In genomic region chr15:22941179-22941578, GRCh38 we compare ENCODE assay signal across 22 cellular contexts. TPM values are rescaled to one million over a fixed set of nuclear protein-coding genes. Genes with fewer than 3 reads are reported as not detected.
A peak's percentile ranks its signal among the peaks of the same experiment; 100 is the strongest.
DNase-seq lines count a peak whose midpoint lies in the region; ATAC-seq, FAIRE-seq and TF ChIP-seq lines count a peak whose summit lies in the region.
"Had no signal": no experiment of that assay in that cellular context is flagged by ENCODE, and none has a peak within 500 bp of the region (broad histone marks: within the 10 kb centered on the region; RNA-seq: fewer than 3 reads in every experiment).

No MANE protein-coding gene starts in this region.

- no peaks in the 10 kb centered on the region for H3K36me3 Mint-ChIP-seq in natural killer cell treated with Interleukin-12 subunit alpha and Interleukin-12 subunit beta and Interleukin-15 and Interleukin-18, amount 100 ng/mL, for 72 hours
- H3K36me3 Mint-ChIP-seq in natural killer cell = no peaks in the 10 kb centered on the region
- H3K36me3 Mint-ChIP-seq: CD8-positive, alpha-beta T cell had no signal

- WGBS in pancreas, 2 donors = 35 to 42% methylated on average over 4 of the region's 4 CpGs
- 86 to 96% methylated on average over 4 of the region's 4 CpGs for WGBS in sigmoid colon, 2 donors

- TF ChIP-seq EP300 in sigmoid colon (IDR thresholded peaks at IDR 0.05) = no peak

- no peak for FAIRE-seq in pancreas (lab: Jason Lieb, UNC)
- FAIRE-seq: A549, D721Med, G401.6, GM12891, GM19239 had no signal

- H3K4me3 ChIP-seq in pancreas = no peak overlapping the region
- no peak overlapping the region for H3K4me3 ChIP-seq in sigmoid colon
- no peak overlapping the region for H3K4me3 ChIP-seq in left lung
- H3K4me3 ChIP-seq: A549; BLaER1 treated with 17β-estradiol and CSF1 and Interleukin-3, amounts not matched to agents 10 nM and 100 nM had no signal

- TF ChIP-seq CTCF in natural killer cell (IDR thresholded peaks at IDR 0.05) = no peak
- no peak for TF ChIP-seq CTCF in pancreas (IDR thresholded peaks at IDR 0.05)
- no peak for TF ChIP-seq CTCF in sigmoid colon (IDR thresholded peaks at IDR 0.05)
- TF ChIP-seq CTCF in left lung (IDR thresholded peaks at IDR 0.05) = no peak

- no peaks in the 10 kb centered on the region for H3K9me3 ChIP-seq in pancreas
- H3K9me3 ChIP-seq in sigmoid colon = no peaks in the 10 kb centered on the region
- no peaks in the 10 kb centered on the region for H3K9me3 ChIP-seq in left lung
- H3K9me3 ChIP-seq: A549; BLaER1 treated with 17β-estradiol and CSF1 and Interleukin-3, amounts not matched to agents 10 nM and 100 nM; Caco-2 had no signal

- H3K27me3 ChIP-seq in pancreas = no peaks in the 10 kb centered on the region
- no peaks in the 10 kb centered on the region for H3K27me3 ChIP-seq in sigmoid colon
- H3K27me3 ChIP-seq in left lung = no peaks in the 10 kb centered on the region
- H3K27me3 ChIP-seq: BLaER1 treated with 17β-estradiol and CSF1 and Interleukin-3, amounts not matched to agents 10 nM and 100 nM had no signal

- no peaks in the 10 kb centered on the region for H3K4me1 Mint-ChIP-seq in natural killer cell treated with Interleukin-12 subunit alpha and Interleukin-12 subunit beta and Interleukin-15 and Interleukin-18, amount 100 ng/mL, for 72 hours (ENCODE audit: low read depth in 2 of 2)
- H3K4me1 Mint-ChIP-seq in natural killer cell = no peaks in the 10 kb centered on the region

- H3K36me3 ChIP-seq in pancreas (peaks cover 0 to 26% (median 0%) of the 10 kb centered on the region in 3 donors), sigmoid colon (peaks cover 18 to 62% (median 32%) of the 10 kb centered on the region in 4 donors), left lung (peaks cover 0 to 87% of the 10 kb centered on the region in 2 donors)

- ATAC-seq in natural killer cell treated with Interleukin-12 subunit alpha and Interleukin-12 subunit beta and Interleukin-15 and Interleukin-18, amount 100 ng/mL, for 72 hours = no peak
- ATAC-seq in natural killer cell = no peak
- peak; percentile 42 to 62 (median 58) for ATAC-seq in pancreas
- ATAC-seq in left lung = no peak
- ATAC-seq: A549; CD8-positive, alpha-beta T cell had no signal

- no peak for TF ChIP-seq POLR2A in sigmoid colon (IDR thresholded peaks at IDR 0.05)

- H3K4me3 Mint-ChIP-seq in natural killer cell treated with Interleukin-12 subunit alpha and Interleukin-12 subunit beta and Interleukin-15 and Interleukin-18, amount 100 ng/mL, for 72 hours = no peak overlapping the region
- H3K4me3 Mint-ChIP-seq in natural killer cell = no peak overlapping the region
- H3K4me3 Mint-ChIP-seq: B cell; CD4-positive, alpha-beta T cell; CD8-positive, alpha-beta T cell had no signal

- no peaks in the 10 kb centered on the region for H3K27me3 Mint-ChIP-seq in natural killer cell treated with Interleukin-12 subunit alpha and Interleukin-12 subunit beta and Interleukin-15 and Interleukin-18, amount 100 ng/mL, for 72 hours
- no peaks in the 10 kb centered on the region for H3K27me3 Mint-ChIP-seq in natural killer cell (ENCODE audit: low read depth in 2 of 2)
- H3K27me3 Mint-ChIP-seq: B cell; CD4-positive, alpha-beta T cell had no signal

- H3K9me3 Mint-ChIP-seq in natural killer cell treated with Interleukin-12 subunit alpha and Interleukin-12 subunit beta and Interleukin-15 and Interleukin-18, amount 100 ng/mL, for 72 hours = no peaks in the 10 kb centered on the region
- H3K9me3 Mint-ChIP-seq in natural killer cell = no peaks in the 10 kb centered on the region
- H3K9me3 Mint-ChIP-seq: CD4-positive, alpha-beta T cell; CD8-positive, alpha-beta T cell had no signal

- H3K27ac Mint-ChIP-seq in natural killer cell treated with Interleukin-12 subunit alpha and Interleukin-12 subunit beta and Interleukin-15 and Interleukin-18, amount 100 ng/mL, for 72 hours = no peak overlapping the region
- H3K27ac Mint-ChIP-seq in natural killer cell = no peak overlapping the region
- H3K27ac Mint-ChIP-seq: B cell; CD4-positive, alpha-beta T cell; CD8-positive, alpha-beta T cell had no signal

- DNase-seq in natural killer cell treated with Interleukin-12 subunit alpha and Interleukin-12 subunit beta and Interleukin-15 and Interleukin-18, amount 100 ng/mL, for 72 hours (ENCODE audit: low spot score) = peak; percentile 34
- DNase-seq in natural killer cell = no peak
- DNase-seq in pancreas = peak in 4 of 6 donors; percentile 43 to 77 (median 62)
- peak; percentile 14 for DNase-seq in sigmoid colon
- no peak for DNase-seq in HuH-7.5 (ENCODE audit: low spot score)
- no peak for DNase-seq in left lung
- DNase-seq: AML-193; Caco-2; Calu3; CD4-positive, alpha-beta T cell; CD8-positive, alpha-beta T cell; DMS79 treated with DMSO at 0.1 percent for 48 hours; GF-D8 had no signal

- H3K27ac ChIP-seq in pancreas (no peak overlapping the region), sigmoid colon (no peak overlapping the region), left lung (no peak overlapping the region)
- H3K27ac ChIP-seq: 22Rv1; A549; BLaER1 treated with 17β-estradiol and CSF1 and Interleukin-3, amounts not matched to agents 10 nM and 100 nM; C4-2B had no signal

- peaks cover 19 to 41% (median 40%) of the 10 kb centered on the region in 3 donors for H3K4me1 ChIP-seq in pancreas
- H3K4me1 ChIP-seq in sigmoid colon = peaks cover 0 to 23% (median 16%) of the 10 kb centered on the region in 4 donors
- H3K4me1 ChIP-seq in left lung = no peaks in the 10 kb centered on the region
- H3K4me1 ChIP-seq: A549, Caco-2 had no signal

- intact Hi-C loops in natural killer cell (cut with micrococcal nuclease) = no loop called here
- intact Hi-C loops in pancreas (cut with DNase I) = no loop called here
- intact Hi-C loops in sigmoid colon (cut with DNase I) = loop anchor here (5.0 kb wide), 1 partner anchor 36 kb away; no protein-coding TSS in a partner anchor
- intact Hi-C loops in left lung (cut with DNase I) = no loop called here

RNA-seq across cellular contexts. Expression of gene CYFIP1, which starts 39.0 kb away (rescaled TPM):
- total RNA-seq in natural killer cell treated with Interleukin-12 subunit alpha and Interleukin-12 subunit beta and Interleukin-15 and Interleukin-18, amount 100 ng/mL, for 72 hours = 10 to 100 TPM; 10.8 to 19.8 TPM
- total RNA-seq in natural killer cell (1 to 10 TPM; 6.4 to 9.2 (median 8.8) TPM), pancreas (10 to 100 TPM; 51.7 to 99.1 (median 66.8) TPM), sigmoid colon (10 to 100 TPM; 69.8 to 99.6 (median 77.2) TPM), left lung (100 to 1,000 TPM; 141 to 164 TPM)
- polyA plus RNA-seq in pancreas (10 to 100 TPM; 21.3 to 29.0 TPM), sigmoid colon (10 to 100 TPM; 45.0 to 66.4 (median 56.6) TPM)

Comparison
In these comparisons a context has a peak if more than half of its experiments do, and no peak if none do; other contexts are left out.
1. DNase-seq: peak in natural killer cell treated with Interleukin-12 subunit alpha and Interleukin-12 subunit beta and Interleukin-15 and Interleukin-18, amount 100 ng/mL, for 72 hours (single experiment), pancreas (4 of 6) and sigmoid colon (single experiment); none in natural killer cell (single experiment), HuH-7.5 (single experiment) and left lung (0 of 2).
2. ATAC-seq: peak in pancreas (4 of 4); none in natural killer cell treated with Interleukin-12 subunit alpha and Interleukin-12 subunit beta and Interleukin-15 and Interleukin-18, amount 100 ng/mL, for 72 hours (0 of 2), natural killer cell (0 of 3) and left lung (single experiment).